ENCODE assay signal across 8 cellular contexts in the genomic region with DNA sequence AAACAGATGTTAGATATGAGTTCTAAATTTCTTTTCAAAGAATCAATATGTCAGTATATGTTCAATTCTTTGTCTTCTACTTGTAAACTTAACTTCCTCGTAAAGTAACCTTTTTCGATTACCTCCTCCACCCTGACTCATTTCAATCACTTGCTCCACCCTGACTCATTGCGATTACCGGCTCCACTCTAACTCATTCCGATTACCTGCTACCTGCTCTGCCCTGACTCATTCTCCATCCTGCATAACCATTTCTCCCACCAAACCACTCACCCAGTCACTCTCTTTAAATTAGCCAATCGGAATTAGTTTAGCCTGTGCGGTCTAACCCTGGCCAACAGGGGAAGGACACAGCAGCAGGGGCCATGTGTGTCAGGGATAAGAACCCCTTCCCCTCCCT. TPM values are rescaled to one million over a fixed set of nuclear protein-coding genes. Genes with fewer than 3 reads are reported as not detected.
A peak's percentile ranks its signal among the peaks of the same experiment; 100 is the strongest.
DNase-seq lines count a peak whose midpoint lies in the region; ATAC-seq, FAIRE-seq and TF ChIP-seq lines count a peak whose summit lies in the region.
"Not testable (repeated sequence)": the region's sequence is repeated elsewhere in the genome, so short reads cannot be mapped to it uniquely, and the experiment has no call there.
"Had no signal": no experiment of that assay in that cellular context is flagged by ENCODE, and none has a peak within 500 bp of the region (broad histone marks: within the 10 kb centered on the region; RNA-seq: fewer than 3 reads in every experiment).

No MANE protein-coding gene starts in this region.

- DNase-seq in ELR (ENCODE audit: low read depth) (peak; percentile 13), HT-29 (ENCODE audit: low spot score) (peak; percentile 37), PC-3 (peak; percentile 87), epithelial cell of prostate (ENCODE audit: low read depth, low spot score) (peak; percentile 76), keratinocyte (ENCODE audit: low read depth, low spot score) (peak; percentile 44)
- peak; percentile 4 for DNase-seq in stimulated activated CD4-positive, alpha-beta T cell treated with anti-CD3 and anti-CD28 coated beads, Interleukin-15, amount 100 ng/mL, for 24 hours

- not testable (repeated sequence) for H2AFZ ChIP-seq in PC-3 (ENCODE audit: low read length); keratinocyte (ENCODE audit: control insufficient read depth, low read length)

- H3K36me3 ChIP-seq in PC-3 (ENCODE audit: low read depth, low read length); keratinocyte (ENCODE audit: control insufficient read depth in 2 of 2, extremely low read depth in 1 of 2, insufficient read depth in 2 of 2, low read length in 2 of 2): not testable (repeated sequence)

- not testable (repeated sequence) for H4K20me1 ChIP-seq in PC-3 (ENCODE audit: low read length); keratinocyte (ENCODE audit: control insufficient read depth, extremely low read depth, insufficient read depth, low read length)

- not testable (repeated sequence) for H3K27me3 ChIP-seq in PC-3 (ENCODE audit: low read length); keratinocyte (ENCODE audit: control insufficient read depth, extremely low read depth, insufficient read depth, low read length)

- H3F3A ChIP-seq in PC-3 (ENCODE audit: low read length, unreplicated experiment): not testable (repeated sequence)

- peak; percentile 59 for ATAC-seq in PC-3
- peak; percentile 59 for ATAC-seq in activated T-helper 17 cell treated with anti-CD3 and anti-CD28 coated beads, Interleukin-2, amount 50 U/mL, for 72 hours (replicated peaks)

- H3K9ac ChIP-seq in PC-3 (ENCODE audit: low read length): peak overlapping the region; percentile 23; the same call in 1 of the 2 replicates
- not testable (repeated sequence) for H3K9ac ChIP-seq in keratinocyte (ENCODE audit: control insufficient read depth, extremely low read depth, insufficient read depth, low read length)

- CTCF ChIA-PET in PC-3 (lab: Charles Lee): not testable (repeated sequence)

- intact Hi-C loops in PC-3 (cut with micrococcal nuclease): loop anchor here (5.0 kb wide), 1 partner anchor 42 kb away; a partner anchor contains a TSS

- not testable (repeated sequence) for TF ChIP-seq CTCF in PC-3 (conservative IDR thresholded peaks at IDR 0.05; ENCODE audit: low read depth, low read length); keratinocyte (optimal IDR thresholded peaks at IDR 0.05 in 1 of 3, IDR thresholded peaks at IDR 0.05 in 1 of 3, conservative IDR thresholded peaks at IDR 0.05 in 1 of 3; ENCODE audit: extremely low read depth in 1 of 3, insufficient read depth in 2 of 3, low read length in 3 of 3)

- not testable (repeated sequence) for BruUV-seq in PC-3 (replicated peaks; lab: Mats Ljungman, UMichigan)

- not testable (repeated sequence) for H3K9me1 ChIP-seq in keratinocyte (ENCODE audit: control insufficient read depth, extremely low read depth, insufficient read depth, low read length)

- H3K9me3 Mint-ChIP-seq in activated T-helper 17 cell treated with anti-CD3 and anti-CD28 coated beads, Interleukin-2, amount 50 U/mL, for 72 hours: not testable (repeated sequence)

- H3K79me2 ChIP-seq in PC-3 (ENCODE audit: low read length); keratinocyte (ENCODE audit: control insufficient read depth, insufficient read depth, low read length): not testable (repeated sequence)

- H3K4me1 ChIP-seq in PC-3 (ENCODE audit: insufficient read depth, low read length) (peaks cover 39% of the 10 kb centered on the region), keratinocyte (ENCODE audit: control insufficient read depth, extremely low read depth, insufficient read depth, low read length) (peaks cover 11% of the 10 kb centered on the region)

- H3K4me1 Mint-ChIP-seq in activated T-helper 17 cell treated with anti-CD3 and anti-CD28 coated beads, Interleukin-2, amount 50 U/mL, for 72 hours: not testable (repeated sequence)

- POLR2A ChIA-PET in PC-3 (lab: Charles Lee; ENCODE audit: unreplicated experiment): not testable (repeated sequence)

- H3K36me3 Mint-ChIP-seq in activated T-helper 17 cell treated with anti-CD3 and anti-CD28 coated beads, Interleukin-2, amount 50 U/mL, for 72 hours (ENCODE audit: low read depth): not testable (repeated sequence)

- H3K4me2 ChIP-seq in PC-3 (ENCODE audit: low read length): 0 out of 2 replicates have a peak overlapping the region, but pooled peaks have one; percentile 87
- not testable (repeated sequence) for H3K4me2 ChIP-seq in keratinocyte (ENCODE audit: control insufficient read depth, extremely low read depth, insufficient read depth, low read depth, low read length)

- not testable (repeated sequence) for H3K9me2 ChIP-seq in PC-3 (replicated peaks; ENCODE audit: low read length)

- H3K9me3 ChIP-seq in PC-3 (ENCODE audit: low read length); keratinocyte (ENCODE audit: control insufficient read depth, low read depth, low read length): not testable (repeated sequence)

- FAIRE-seq in keratinocyte (lab: Jason Lieb, UNC): peak; percentile 95

- H3K27me3 Mint-ChIP-seq in activated T-helper 17 cell treated with anti-CD3 and anti-CD28 coated beads, Interleukin-2, amount 50 U/mL, for 72 hours: peaks cover 42% of the 10 kb centered on the region

- H3K27ac ChIP-seq in PC-3 (ENCODE audit: low read length) (peak overlapping the region; percentile 89), epithelial cell of prostate (peak overlapping the region; percentile 44), keratinocyte (ENCODE audit: control insufficient read depth, insufficient read depth, low read length) (peak overlapping the region; percentile 16)

- dilution Hi-C loops in keratinocyte (cut with MboI; ENCODE audit: extremely low pct_ligation_motif_present, low sequenced_read_pairs): not testable (repeated sequence)

- H3K4me3 Mint-ChIP-seq in activated T-helper 17 cell treated with anti-CD3 and anti-CD28 coated beads, Interleukin-2, amount 50 U/mL, for 72 hours: not testable (repeated sequence)

- H3K4me3 ChIP-seq in PC-3 (ENCODE audit: low read length); keratinocyte (ENCODE audit: control insufficient read depth in 2 of 3, extremely low read depth in 1 of 3, insufficient read depth in 2 of 3, low read depth in 1 of 3, low read length in 3 of 3): not testable (repeated sequence)

- H3K27ac Mint-ChIP-seq in activated T-helper 17 cell treated with anti-CD3 and anti-CD28 coated beads, Interleukin-2, amount 50 U/mL, for 72 hours: not testable (repeated sequence)

RNA-seq across cellular contexts. Expression of a gene that starts 40.3 kb away (rescaled TPM):
- 3.9 and 5.7 TPM in 2 replicates for total RNA-seq in HT-29 (2014; rRNA removed; shearing (Covaris generic))
- 5.0 and 7.8 TPM in 2 replicates for total RNA-seq in PC-3 (2014; rRNA removed)
- under 1 TPM in 1 of 2 donors, not detected in 1; 0.58 TPM for total RNA-seq in activated T-helper 17 cell treated with anti-CD3 and anti-CD28 coated beads, Interleukin-2, amount 50 U/mL, for 72 hours
- 0.10 to 0.54 TPM (median 0.10 TPM) in 3 replicates for polyA plus RNA-seq in keratinocyte
- 0.06 TPM for polyA plus RNA-seq in keratinocyte (2011; ENCODE audit: low read depth)
- 0.42 and 0.45 TPM in 2 replicates for polyA plus RNA-seq in keratinocyte (2011; cell fraction: cytosol; rRNA removed)
- polyA plus RNA-seq in keratinocyte (2011; cell fraction: nucleus; rRNA removed): 0.47 and 0.63 TPM in 2 replicates
- polyA plus RNA-seq in keratinocyte (2012; ENCODE audit: low replicate concordance): 0.11 and 0.15 TPM in 2 replicates
- 0.10 to 0.46 TPM (median 0.29 TPM) in 3 replicates for polyA minus RNA-seq in keratinocyte
- polyA minus RNA-seq in keratinocyte (2011; cell fraction: cytosol; rRNA and poly(A)+ RNA removed): 0.58 TPM
- 0.53 and 0.85 TPM in 2 replicates for polyA minus RNA-seq in keratinocyte (2011; cell fraction: nucleus; rRNA and poly(A)+ RNA removed)
- total RNA-seq: CD4-positive, alpha-beta memory T cell had no signal
- polyA plus RNA-seq: CD4-positive, alpha-beta memory T cell had no signal

Comparison
In these comparisons a context has a peak if more than half of its experiments do, and no peak if none do; other contexts are left out.
1. DNase-seq: peak in every context shown above with its lines; median percentile 87 in PC-3; 76 in epithelial cell of prostate; 44 in keratinocyte; 37 in HT-29; 13 in ELR; 4 in stimulated activated CD4-positive, alpha-beta T cell treated with anti-CD3 and anti-CD28 coated beads, Interleukin-15, amount 100 ng/mL, for 24 hours.
2. H3K27ac ChIP-seq: peak in every context shown above with its lines; median percentile 89 in PC-3; 44 in epithelial cell of prostate; 16 in keratinocyte.